In genomic region chr5:40679998-40680681, GRCh38 we compare ENCODE assay signal across 8 cellular contexts. TPM values are rescaled to one million over a fixed set of nuclear protein-coding genes. Genes with fewer than 3 reads are reported as not detected.
DNase-seq lines count a peak whose midpoint lies in the region; ATAC-seq and TF ChIP-seq lines count a peak whose summit lies in the region.

No MANE protein-coding gene starts in this region.

- peaks cover 57% of the 10 kb centered on the region for H3K36me3 Mint-ChIP-seq in activated T-cell treated with anti-CD3 and anti-CD28 coated beads, Interleukin-2, amount 50 U/mL, for 24 hours (ENCODE audit: low read depth)

- H3K27ac ChIP-seq in heart left ventricle, result peak overlapping the region; percentile 43 to 97 (median 88)

- no peaks in the 10 kb centered on the region for H3K9me3 Mint-ChIP-seq in activated T-cell treated with anti-CD3 and anti-CD28 coated beads, Interleukin-2, amount 50 U/mL, for 24 hours

- ATAC-seq in GM19372 (IDR thresholded peaks at IDR 0.05; ENCODE audit: low read depth, unreplicated experiment), result peak; percentile 25
- ATAC-seq in HG03442 (IDR thresholded peaks at IDR 0.05; ENCODE audit: unreplicated experiment), result peak; percentile 25
- ATAC-seq in heart left ventricle, result no peak

- intact Hi-C loops in heart left ventricle (cut with DNase I), result loop anchor here in 9 of 10 donors (2.0 to 10.0 kb wide), 15 partner anchors 57 to 1105 kb away; partner anchors contain the start of gene RPL37 (in 1 of the 9)

- TF ChIP-seq CTCF in AG10803 (conservative IDR thresholded peaks at IDR 0.05; ENCODE audit: low read length) (no peak), heart left ventricle (IDR thresholded peaks at IDR 0.05) (no peak), retinal pigment epithelial cell (conservative IDR thresholded peaks at IDR 0.05; ENCODE audit: low read depth, low read length) (no peak)

- WGBS in heart left ventricle, 4 donors, result 1 to 4% (median 2%) methylated on average over 28 to 40 of the region's 40 CpGs

- H3K27ac Mint-ChIP-seq in activated T-cell treated with anti-CD3 and anti-CD28 coated beads, Interleukin-2, amount 50 U/mL, for 24 hours, result peak overlapping the region; percentile 98

- peaks cover 0 to 24% (median 0%) of the 10 kb centered on the region in 9 donors for H3K36me3 ChIP-seq in heart left ventricle

- no peaks in the 10 kb centered on the region for H3K9me3 ChIP-seq in heart left ventricle

- H3K4me1 ChIP-seq in heart left ventricle, result peaks cover 0 to 51% (median 12%) of the 10 kb centered on the region in 12 donors

- H3K27me3 Mint-ChIP-seq in activated T-cell treated with anti-CD3 and anti-CD28 coated beads, Interleukin-2, amount 50 U/mL, for 24 hours, result no peaks in the 10 kb centered on the region

- peak overlapping the region; percentile 75 for H3K4me3 ChIP-seq in AG10803 (ENCODE audit: low read length)
- peak overlapping the region; percentile 54 to 96 (median 78) for H3K4me3 ChIP-seq in heart left ventricle
- peak overlapping the region; percentile 87 for H3K4me3 ChIP-seq in retinal pigment epithelial cell (ENCODE audit: low read length)

- peak in 1 of 2 donors; percentile 71 for TF ChIP-seq POLR2A in heart left ventricle (IDR thresholded peaks at IDR 0.05)

- peak overlapping the region; percentile 89 for H3K4me3 Mint-ChIP-seq in activated T-cell treated with anti-CD3 and anti-CD28 coated beads, Interleukin-2, amount 50 U/mL, for 24 hours

- DNase-seq in AG10803 (ENCODE audit: low read depth) (no peak), heart left ventricle (peak in 4 of 5 donors; percentile 20 to 73 (median 34)), retinal pigment epithelial cell (ENCODE audit: low read depth) (no peak), GOT3 (lab: John Stamatoyannopoulos, UW) (no peak), cortex of kidney (lab: John Stamatoyannopoulos, UW) (no peak)
- DNase-seq in activated T-cell treated with anti-CD3 and anti-CD28 coated beads, Interleukin-2, amount 50 U/mL, for 24 hours, result peak; percentile 73

- H3K27me3 ChIP-seq in heart left ventricle, result peaks cover 0 to 23% (median 3%) of the 10 kb centered on the region in 9 donors

- H3K4me1 Mint-ChIP-seq in activated T-cell treated with anti-CD3 and anti-CD28 coated beads, Interleukin-2, amount 50 U/mL, for 24 hours (ENCODE audit: low read depth), result peaks cover 43% of the 10 kb centered on the region

RNA-seq across cellular contexts. Expression of gene PTGER4, which starts 0.4 kb away (rescaled TPM):
- total RNA-seq in heart left ventricle, result 10 to 100 TPM in 5 of 9 donors, 1 to 10 TPM in 4; 6.4 to 43.7 (median 12.3) TPM
- 1 to 10 TPM; 2.1 to 5.1 TPM for polyA plus RNA-seq in heart left ventricle

Comparison
In these comparisons a context has a peak if more than half of its experiments do, and no peak if none do; other contexts are left out.
1. DNase-seq: peak in activated T-cell treated with anti-CD3 and anti-CD28 coated beads, Interleukin-2, amount 50 U/mL, for 24 hours (single experiment) and heart left ventricle (4 of 5); none in AG10803 (single experiment), retinal pigment epithelial cell (single experiment), GOT3 (single experiment) and cortex of kidney (single experiment).
2. ATAC-seq: peak in GM19372 (single experiment) and HG03442 (single experiment); none in heart left ventricle (0 of 4).
3. Peak in every context shown above with its lines, with median percentiles within 50 percentile points of each other: H3K4me3 ChIP-seq.